ENCODE assay signal across 9 cellular contexts in the genomic region with DNA sequence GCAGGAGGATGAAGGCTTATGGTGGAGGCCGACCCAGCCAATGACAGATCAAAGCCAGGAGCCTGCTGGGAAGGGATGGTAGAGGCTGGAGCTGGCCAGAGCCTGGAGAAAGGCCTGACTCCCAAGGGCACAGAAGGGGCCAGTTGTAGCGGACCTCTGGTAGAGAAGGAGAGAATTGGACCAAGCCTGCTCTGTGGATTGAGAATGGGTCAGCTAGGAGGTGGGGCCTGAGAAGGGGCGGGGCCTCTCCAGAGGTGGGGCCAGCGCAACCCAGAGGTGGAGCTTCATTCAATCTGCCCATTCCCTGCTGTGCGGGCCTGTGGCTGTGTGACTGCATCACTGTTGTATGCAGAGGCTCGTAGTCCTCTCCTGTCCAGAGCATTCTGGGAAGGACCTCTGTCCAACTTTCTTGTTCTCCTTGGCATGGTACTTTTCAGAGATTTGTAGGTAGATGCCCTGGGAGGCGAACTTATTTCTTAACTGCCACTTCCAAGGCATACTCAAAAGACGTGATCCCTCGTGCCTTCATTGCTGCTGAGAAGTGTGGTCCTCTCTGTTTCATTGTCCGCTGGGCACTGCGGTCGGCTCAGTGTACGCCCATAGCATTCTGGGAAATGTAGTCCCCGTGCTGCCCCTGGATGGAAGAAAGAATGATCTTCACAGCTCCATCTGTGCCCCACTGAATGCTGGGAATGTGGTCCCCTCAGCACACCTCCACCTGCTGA. TPM values are rescaled to one million over a fixed set of nuclear protein-coding genes. Genes with fewer than 3 reads are reported as not detected.
DNase-seq lines count a peak whose midpoint lies in the region; ATAC-seq and TF ChIP-seq lines count a peak whose summit lies in the region.
"Had no signal": no experiment of that assay in that cellular context is flagged by ENCODE, and none has a peak within 500 bp of the region (broad histone marks: within the 10 kb centered on the region; RNA-seq: fewer than 3 reads in every experiment).

No MANE protein-coding gene starts in this region.

- peak overlapping the region; percentile 63 for H3K9ac ChIP-seq in HUES6 (ENCODE audit: low read length)

- H3K27me3 ChIP-seq in HUES6 (ENCODE audit: control insufficient read depth, insufficient read depth, low read length), result peaks cover 30% of the 10 kb centered on the region
- H3K27me3 ChIP-seq in prostate gland (replicated peaks; ENCODE audit: insufficient read depth), result peaks cover 2% of the 10 kb centered on the region

- TF ChIP-seq CTCF in fibroblast of pulmonary artery (IDR thresholded peaks at IDR 0.05; ENCODE audit: low read length, missing control alignments), result no peak
- no peak for TF ChIP-seq CTCF in prostate gland (IDR thresholded peaks at IDR 0.05)

- DNase-seq in COLO829 (ENCODE audit: low spot score) (peak; percentile 51), T1000 (lab: John Stamatoyannopoulos, UW) (peak; percentile 66), fibroblast of pulmonary artery (ENCODE audit: low read depth) (peak; percentile 65), posterior vena cava (ENCODE audit: low spot score) (peak; percentile 94), prostate gland (ENCODE audit: low spot score) (no peak)

- ATAC-seq in HG02973 (IDR thresholded peaks at IDR 0.05; ENCODE audit: unreplicated experiment), result no peak
- ATAC-seq in GM19455 (IDR thresholded peaks at IDR 0.05; ENCODE audit: unreplicated experiment), result no peak

- H3K27ac ChIP-seq in HUES6 (ENCODE audit: low read depth, low read length), result peak overlapping the region; percentile 48
- H3K27ac ChIP-seq in prostate gland, result no peak overlapping the region

- no peaks in the 10 kb centered on the region for H3K9me3 ChIP-seq in HUES6 (ENCODE audit: control insufficient read depth, insufficient read depth, low read depth, low read length)
- no peaks in the 10 kb centered on the region for H3K9me3 ChIP-seq in prostate gland

- 61% methylated on average over 14 of the region's 14 CpGs for WGBS in prostate gland

- no peak for TF ChIP-seq POLR2A in prostate gland (IDR thresholded peaks at IDR 0.05)

- no peaks in the 10 kb centered on the region for H3K36me3 ChIP-seq in HUES6 (ENCODE audit: control insufficient read depth, insufficient read depth, low read length)
- H3K36me3 ChIP-seq in prostate gland, result no peaks in the 10 kb centered on the region

- H3K4me1 ChIP-seq in HUES6 (ENCODE audit: control insufficient read depth, insufficient read depth, low read length), result peaks cover 46% of the 10 kb centered on the region
- H3K4me1 ChIP-seq in prostate gland (replicated peaks), result no peaks in the 10 kb centered on the region

- intact Hi-C loops in posterior vena cava (cut with DNase I), result no loop called here
- intact Hi-C loops in prostate gland (cut with DNase I), result no loop called here

- H3K4me3 ChIP-seq in HUES6 (ENCODE audit: low read depth, low read length) (peak overlapping the region; percentile 56), fibroblast of pulmonary artery (replicated peaks; ENCODE audit: low read depth, low read length) (no peak overlapping the region), prostate gland (no peak overlapping the region)
- H3K4me3 ChIP-seq: lung had no signal

RNA-seq across cellular contexts. Expression of a gene that starts 6.7 kb away (rescaled TPM):
- total RNA-seq in posterior vena cava, result 1 to 10 TPM in 1 of 2 donors, under 1 TPM in 1; 0.71 to 2.3 TPM
- total RNA-seq in prostate gland, result 1 to 10 TPM in 1 of 2 donors, under 1 TPM in 1; 0.73 to 1.8 TPM

RNA-seq across cellular contexts. Expression of a gene that starts 8.8 kb away (rescaled TPM):
- total RNA-seq in posterior vena cava, result 100 to 1,000 TPM in 1 of 2 donors, 10 to 100 TPM in 1; 94.6 to 111 TPM
- total RNA-seq in prostate gland, result 100 to 1,000 TPM; 153 to 179 TPM

RNA-seq across cellular contexts. Expression of a gene that starts 36.0 kb away (rescaled TPM):
- not detected for total RNA-seq in posterior vena cava
- total RNA-seq in prostate gland, result 1 to 10 TPM in 1 of 2 donors, not detected in 1; 2.8 TPM
- total RNA-seq: lung had no signal

RNA-seq across cellular contexts. Expression of a gene that starts 36.4 kb away (rescaled TPM):
- total RNA-seq in posterior vena cava (1 to 10 TPM; 5.0 to 6.3 TPM), prostate gland (10 to 100 TPM in 1 of 2 donors, 1 to 10 TPM in 1; 4.6 to 14.9 TPM)

RNA-seq across cellular contexts. Expression of a gene that starts 45.6 kb away (rescaled TPM):
- 10 to 100 TPM; 21.1 to 24.2 TPM for total RNA-seq in posterior vena cava
- 10 to 100 TPM; 26.2 to 39.7 TPM for total RNA-seq in prostate gland
